Comparison of ENCODE assay signal across 11 cellular contexts in the genomic region with DNA sequence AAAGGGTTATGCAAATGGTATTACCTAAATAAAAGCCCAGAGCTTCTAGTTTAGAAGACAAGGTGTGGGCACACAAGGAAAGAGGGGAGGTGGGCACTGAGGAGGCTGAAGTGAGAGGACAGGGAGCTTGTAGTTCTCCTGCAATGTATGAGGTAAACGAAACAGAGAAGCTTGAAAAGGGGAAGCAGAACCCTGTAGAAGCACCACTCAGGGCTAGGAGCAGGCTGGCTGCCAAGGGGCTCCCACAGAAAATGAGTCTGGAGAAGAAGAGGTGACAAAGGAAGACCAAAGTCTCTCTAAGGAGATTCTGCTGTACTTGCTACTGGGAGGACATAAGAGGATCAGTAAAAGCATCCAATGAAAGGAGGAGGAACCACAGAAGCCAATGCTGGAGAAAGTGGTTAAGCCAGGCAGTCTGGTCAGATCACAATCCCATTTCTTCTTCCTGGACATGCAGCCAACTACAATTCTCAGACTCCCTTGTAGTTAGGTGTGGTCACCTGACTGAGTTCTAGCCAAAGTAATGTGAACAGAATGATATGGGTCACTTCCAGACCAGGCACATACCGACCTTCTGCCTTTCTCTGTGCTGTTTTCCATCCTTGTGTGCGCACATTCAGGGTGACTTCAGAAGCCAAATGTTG.
DNase-seq lines count a peak whose midpoint lies in the region; ATAC-seq lines count a peak whose summit lies in the region.
"Had no signal": no experiment of that assay in that cellular context is flagged by ENCODE, and none has a peak within 500 bp of the region (broad histone marks: within the 10 kb centered on the region; RNA-seq: fewer than 3 reads in every experiment).

No MANE protein-coding gene starts in this region.

- H3K36me3 Mint-ChIP-seq in T-cell (no peaks in the 10 kb centered on the region), naive B cell (no peaks in the 10 kb centered on the region)

- peak; percentile 84 for ATAC-seq in GM18498 (IDR thresholded peaks at IDR 0.05; ENCODE audit: unreplicated experiment)
- ATAC-seq in HG03045 (IDR thresholded peaks at IDR 0.05; ENCODE audit: unreplicated experiment): peak; percentile 57
- ATAC-seq in T-cell (replicated peaks in 1 of 4): no peak
- peak; percentile 91 to 94 for ATAC-seq in naive B cell (ENCODE audit: low read depth in 2 of 2)
- ATAC-seq: gastroesophageal sphincter had no signal

- no peaks in the 10 kb centered on the region for H3K9me3 ChIP-seq in MG63
- H3K9me3 ChIP-seq: ascending aorta, gastroesophageal sphincter had no signal

- peak overlapping the region; percentile 7 to 61 for H3K27ac Mint-ChIP-seq in T-cell
- peak overlapping the region in 5 of 6 donors; percentile 8 to 87 (median 80) for H3K27ac Mint-ChIP-seq in naive B cell

- no peaks in the 10 kb centered on the region for H3K36me3 ChIP-seq in MG63
- H3K36me3 ChIP-seq: ascending aorta, gastroesophageal sphincter had no signal

- peaks cover 34 to 56% (median 54%) of the 10 kb centered on the region in 3 donors for H3K4me1 Mint-ChIP-seq in T-cell
- H3K4me1 Mint-ChIP-seq in naive B cell: peaks cover 30 to 39% (median 31%) of the 10 kb centered on the region in 3 donors

- H3K27me3 Mint-ChIP-seq in T-cell (no peaks in the 10 kb centered on the region), naive B cell (no peaks in the 10 kb centered on the region)

- H3K4me3 ChIP-seq in MG63: no peak overlapping the region
- H3K4me3 ChIP-seq: ascending aorta, gastroesophageal sphincter had no signal

- POLR2A ChIA-PET in T-cell (lab: Charles Lee): no interaction called here

- H3K4me3 Mint-ChIP-seq in T-cell: no peak overlapping the region
- peak overlapping the region in 4 of 8 donors; percentile 3 to 37 (median 21) for H3K4me3 Mint-ChIP-seq in naive B cell

- H3K9me3 Mint-ChIP-seq in T-cell (no peaks in the 10 kb centered on the region), naive B cell (no peaks in the 10 kb centered on the region)

- peak in 1 of 34 experiments; percentile 13 for DNase-seq in T-cell
- peak; percentile 54 for DNase-seq in naive B cell
- no peak for DNase-seq in activated CD4-positive, alpha-beta T cell treated with anti-CD3 and anti-CD28 coated beads for 1 hour
- no peak for DNase-seq in NCI-H748 (lab: John Stamatoyannopoulos, UW; ENCODE audit: unreplicated experiment)
- DNase-seq in HPDE6-E6E7 (ENCODE audit: extremely low spot score): no peak
- DNase-seq in MG63: no peak
- DNase-seq: NCI-H1105 had no signal

- CTCF ChIA-PET in T-cell (lab: Charles Lee): interaction anchor here in 1 of 2 donors (0.6 kb wide), 1 partner anchor 49 kb away, joined by 3 read pairs; no protein-coding TSS in a partner anchor

- H3K27me3 ChIP-seq in MG63: no peaks in the 10 kb centered on the region
- H3K27me3 ChIP-seq: ascending aorta, gastroesophageal sphincter had no signal

Comparison
In these comparisons a context has a peak if more than half of its experiments do, and no peak if none do; other contexts are left out.
1. ATAC-seq: peak in GM18498 (single experiment), HG03045 (single experiment) and naive B cell (2 of 2); none in T-cell (0 of 4).